In genomic region chr16:82630688-82631087, GRCh38 we compare ENCODE assay signal across 11 cellular contexts. TPM values are rescaled to one million over a fixed set of nuclear protein-coding genes. Genes with fewer than 3 reads are reported as not detected.
DNase-seq lines count a peak whose midpoint lies in the region; ATAC-seq, FAIRE-seq and TF ChIP-seq lines count a peak whose summit lies in the region.
"Had no signal": no experiment of that assay in that cellular context is flagged by ENCODE, and none has a peak within 500 bp of the region (broad histone marks: within the 10 kb centered on the region; RNA-seq: fewer than 3 reads in every experiment).

No MANE protein-coding gene starts in this region.

- ATAC-seq in HCT116: no peak
- no peak for ATAC-seq in activated CD8-positive, alpha-beta memory T cell treated with anti-CD3 and anti-CD28 coated beads, Interleukin-2, amount 10 ng/mL, durations not matched to agents 7 days and 5 days

- peak; percentile 45; the same call in 1 of the 2 replicates for TF ChIP-seq RAD21 in HCT116 (IDR thresholded peaks at IDR 0.05; ENCODE audit: low read depth)

- H3K4me1 ChIP-seq in HCT116 (ENCODE audit: control insufficient read depth in 1 of 2, insufficient read depth in 2 of 2, low read length in 2 of 2) (peaks cover 7 to 15% of the 10 kb centered on the region in 2 experiments; a peak in 3 of 4 replicates), adipocyte (ENCODE audit: control insufficient read depth, insufficient read depth, low read length) (peaks cover 36% of the 10 kb centered on the region)
- H3K4me1 ChIP-seq: testis had no signal

- H3K9me3 ChIP-seq in HCT116 (ENCODE audit: control insufficient read depth in 1 of 2, insufficient read depth in 1 of 2, low read depth in 1 of 2, low read length in 2 of 2) (no peaks in the 10 kb centered on the region), adipocyte (ENCODE audit: control insufficient read depth, low read length) (no peaks in the 10 kb centered on the region)
- H3K9me3 ChIP-seq: testis had no signal

- in situ Hi-C loops in ACHN (cut with HindIII; ENCODE audit: low pct_ligation_motif_present, low pct_unique_long_range_greater_than_20kb, low sequenced_read_pairs): no loop called here

- peak in 1 of 3 experiments; percentile 29; a peak in 2 of 6 replicates for TF ChIP-seq CTCF in HCT116 (IDR thresholded peaks at IDR 0.05 in 2 of 3, conservative IDR thresholded peaks at IDR 0.05 in 1 of 3; ENCODE audit: borderline replicate concordance in 1 of 3, insufficient read depth in 1 of 3, low read depth in 2 of 3, low read length in 2 of 3)

- no peak for TF ChIP-seq POLR2A in HCT116 (IDR thresholded peaks at IDR 0.05; ENCODE audit: borderline replicate concordance, extremely low read depth, insufficient read depth, insufficient read length)

- no TSS peak for BruUV-seq in HCT116 (replicated peaks; lab: Mats Ljungman, UMichigan)

- DNase-seq in ACHN: peak; percentile 46
- DNase-seq in HCT116 (ENCODE audit: low read depth, low spot score): no peak
- DNase-seq in adipocyte (ENCODE audit: low read depth): peak; percentile 66
- DNase-seq in iris pigment epithelial cell (ENCODE audit: low read depth): peak; percentile 52
- DNase-seq in activated CD8-positive, alpha-beta memory T cell treated with anti-CD3 and anti-CD28 coated beads, Interleukin-2, amount 10 ng/mL, durations not matched to agents 7 days and 5 days: no peak
- no peak for DNase-seq in NAMALWA (ENCODE audit: low spot score)
- DNase-seq in frontal cortex (ENCODE audit: low spot score in 2 of 2): no peak
- DNase-seq in AG08395 (ENCODE audit: low spot score): no peak
- DNase-seq: COR-L47, T1000, testis had no signal

- H3K4me1 Mint-ChIP-seq in activated CD8-positive, alpha-beta memory T cell treated with anti-CD3 and anti-CD28 coated beads, Interleukin-2, amount 10 ng/mL, durations not matched to agents 7 days and 5 days: peaks cover 13% of the 10 kb centered on the region

- H2AFZ ChIP-seq in HCT116 (ENCODE audit: low read depth, low read length, poor library complexity, severe bottlenecking): no peak overlapping the region

- no peak overlapping the region for H3K27ac Mint-ChIP-seq in activated CD8-positive, alpha-beta memory T cell treated with anti-CD3 and anti-CD28 coated beads, Interleukin-2, amount 10 ng/mL, durations not matched to agents 7 days and 5 days

- POLR2A ChIA-PET in HCT116 (lab: Charles Lee): no interaction called here

- FAIRE-seq in frontal cortex (lab: Jason Lieb, UNC): no peak

- H3K79me2 ChIP-seq in HCT116 (ENCODE audit: insufficient read depth, low read length): no peaks in the 10 kb centered on the region

- no peak overlapping the region for H3K4me3 ChIP-seq in HCT116 (replicated peaks in 1 of 2; ENCODE audit: low read depth in 1 of 2, low read length in 2 of 2)
- H3K4me3 ChIP-seq in adipocyte (ENCODE audit: low read length): no peak overlapping the region
- H3K4me3 ChIP-seq: testis had no signal

- H3K9ac ChIP-seq in HCT116 (ENCODE audit: low read length): no peak overlapping the region
- peak overlapping the region; percentile 23 for H3K9ac ChIP-seq in adipocyte (ENCODE audit: low read length)

- no peak overlapping the region for H3K4me3 Mint-ChIP-seq in activated CD8-positive, alpha-beta memory T cell treated with anti-CD3 and anti-CD28 coated beads, Interleukin-2, amount 10 ng/mL, durations not matched to agents 7 days and 5 days

- no peaks in the 10 kb centered on the region for H4K20me1 ChIP-seq in HCT116 (ENCODE audit: insufficient read depth)

- no peaks in the 10 kb centered on the region for H3K9me2 ChIP-seq in HCT116 (ENCODE audit: insufficient read depth)

- H3K36me3 Mint-ChIP-seq in activated CD8-positive, alpha-beta memory T cell treated with anti-CD3 and anti-CD28 coated beads, Interleukin-2, amount 10 ng/mL, durations not matched to agents 7 days and 5 days: no peaks in the 10 kb centered on the region

- CTCF ChIA-PET in HCT116 (lab: Charles Lee): interaction anchor here (0.7 to 1.3 kb wide), 11 partner anchors 8 to 816 kb away, joined by 3 to 10 read pairs (median 3); no protein-coding TSS in a partner anchor
- CTCF ChIA-PET in activated CD8-positive, alpha-beta memory T cell treated with anti-CD3 and anti-CD28 coated beads, Interleukin-2, amount 10 ng/mL, durations not matched to agents 7 days and 5 days (lab: Charles Lee): interaction anchor here (0.9 to 1.4 kb wide), 5 partner anchors 10 to 368 kb away, joined by 3 to 7 read pairs (median 4); no protein-coding TSS in a partner anchor

- intact Hi-C loops in HCT116 (cut with micrococcal nuclease): loop anchor here (10.0 kb wide), 1 partner anchor 814 kb away; no protein-coding TSS in a partner anchor

- H3K27ac ChIP-seq in HCT116 (ENCODE audit: low read depth, low read length): no peak overlapping the region
- H3K27ac ChIP-seq: testis had no signal

- 0 out of 2 replicates have a peak, but pooled peaks cover 9% of the 10 kb centered on the region for H3K27me3 ChIP-seq in HCT116 (ENCODE audit: insufficient read depth, low read length)
- H3K27me3 ChIP-seq in adipocyte (replicated peaks; ENCODE audit: control insufficient read depth, insufficient read depth, low read length): no peaks in the 10 kb centered on the region
- H3K27me3 ChIP-seq: testis had no signal

- H3K27me3 Mint-ChIP-seq in activated CD8-positive, alpha-beta memory T cell treated with anti-CD3 and anti-CD28 coated beads, Interleukin-2, amount 10 ng/mL, durations not matched to agents 7 days and 5 days: peaks cover 51% of the 10 kb centered on the region

- no peak overlapping the region for H3K4me2 ChIP-seq in HCT116 (ENCODE audit: low read length)

- no peaks in the 10 kb centered on the region for H3K9me3 Mint-ChIP-seq in activated CD8-positive, alpha-beta memory T cell treated with anti-CD3 and anti-CD28 coated beads, Interleukin-2, amount 10 ng/mL, durations not matched to agents 7 days and 5 days (ENCODE audit: low read depth)

- H3K36me3 ChIP-seq in HCT116 (ENCODE audit: control insufficient read depth in 1 of 2, insufficient read depth in 2 of 2, low read length in 2 of 2) (no peaks in the 10 kb centered on the region), adipocyte (ENCODE audit: control insufficient read depth, insufficient read depth, low read length, severe bottlenecking) (no peaks in the 10 kb centered on the region)

- RAD21 ChIA-PET in HCT116 (lab: Charles Lee; ENCODE audit: low non-redundant PET in 1 of 2, low total read pairs in 2 of 2, uncharacterized antibody in 2 of 2, unreplicated experiment in 2 of 2): no interaction called here

TF ChIP-seq in HCT116, 20 proteins besides CTCF, POLR2A, EP300 and RAD21 (continues in another document):
- no peak for TF ChIP-seq REST (IDR thresholded peaks at IDR 0.05; ENCODE audit: low read depth)
- no peak for TF ChIP-seq CBX3 (IDR thresholded peaks at IDR 0.05; ENCODE audit: low read depth)
- TF ChIP-seq EGR1 (IDR thresholded peaks at IDR 0.05; ENCODE audit: low read depth): no peak
- no peak for TF ChIP-seq TCF7L2 (IDR thresholded peaks at IDR 0.05; ENCODE audit: borderline replicate concordance, extremely low read depth, insufficient read depth, insufficient read length)
- no peak for TF ChIP-seq SP1 (IDR thresholded peaks at IDR 0.05; ENCODE audit: low read depth)
- no peak for TF ChIP-seq JUND (IDR thresholded peaks at IDR 0.05)
- no peak for TF ChIP-seq ZNF274 (IDR thresholded peaks at IDR 0.05; ENCODE audit: low read depth, low read length)
- TF ChIP-seq EZH2 (IDR thresholded peaks at IDR 0.05): no peak
- TF ChIP-seq YY1 (IDR thresholded peaks at IDR 0.05; ENCODE audit: extremely low read depth, insufficient replicate concordance, low read depth, low read length): no peak
- no peak for TF ChIP-seq POLR2AphosphoS5 (IDR thresholded peaks at IDR 0.05; ENCODE audit: low read depth, low read length)
- TF ChIP-seq EZH2phosphoT487 (IDR thresholded peaks at IDR 0.05; ENCODE audit: borderline replicate concordance): no peak

RNA-seq across cellular contexts. Expression of gene CDH13, which starts 3.9 kb away (rescaled TPM):
- total RNA-seq in HCT116 (2021; ENCODE audit: unreplicated experiment) (not detected), frontal cortex (25.7 TPM)
- polyA plus RNA-seq in HCT116 (2012): not detected in 2 replicates
- total RNA-seq in activated CD8-positive, alpha-beta memory T cell treated with anti-CD3 and anti-CD28 coated beads, Interleukin-2, amount 10 ng/mL, durations not matched to agents 7 days and 5 days: not detected

Comparison
In these comparisons a context has a peak if more than half of its experiments do, and no peak if none do; other contexts are left out.
1. DNase-seq: peak in ACHN (single experiment), adipocyte (single experiment) and iris pigment epithelial cell (single experiment); none in HCT116 (single experiment), activated CD8-positive, alpha-beta memory T cell treated with anti-CD3 and anti-CD28 coated beads, Interleukin-2, amount 10 ng/mL, durations not matched to agents 7 days and 5 days (single experiment), NAMALWA (single experiment), frontal cortex (0 of 2) and AG08395 (single experiment).
2. RNA of gene CDH13, which starts 3.9 kb away (total RNA-seq): 25.7 TPM in frontal cortex (single experiment); not detected in HCT116 (single experiment) and not detected in activated CD8-positive, alpha-beta memory T cell treated with anti-CD3 and anti-CD28 coated beads, Interleukin-2, amount 10 ng/mL, durations not matched to agents 7 days and 5 days; every median in the first group is over 10 times any median in the second.